1 cellular context compared by ENCODE assay signal in the genomic region with DNA sequence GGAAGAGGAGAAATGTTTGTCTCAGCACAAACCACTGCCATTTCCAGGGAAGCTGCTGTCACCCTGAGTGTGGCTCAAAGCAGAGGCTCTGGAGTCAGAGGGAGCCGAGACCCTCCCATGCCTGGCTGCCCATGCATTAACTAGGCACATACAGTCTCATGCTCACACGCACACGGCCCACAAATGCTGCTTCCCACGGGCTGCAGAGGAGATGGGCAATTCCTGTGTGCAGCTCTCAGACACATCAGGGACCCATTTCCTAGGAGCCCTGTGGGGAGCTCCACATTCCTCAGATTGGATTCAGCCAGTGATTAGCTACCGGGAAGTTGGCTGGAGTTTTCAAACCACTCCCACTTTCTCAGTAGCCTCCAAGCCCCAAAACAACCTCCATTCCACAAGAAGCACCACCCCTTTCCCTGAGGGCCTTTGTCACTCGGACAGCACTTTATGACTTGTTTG.
TF ChIP-seq lines count a peak whose summit lies in the region.

No MANE protein-coding gene starts in this region.

TF ChIP-seq in GM23338, 12 proteins besides CTCF, POLR2A, EP300 and RAD21 (continued from another document):
- TF ChIP-seq, protein P1, sequence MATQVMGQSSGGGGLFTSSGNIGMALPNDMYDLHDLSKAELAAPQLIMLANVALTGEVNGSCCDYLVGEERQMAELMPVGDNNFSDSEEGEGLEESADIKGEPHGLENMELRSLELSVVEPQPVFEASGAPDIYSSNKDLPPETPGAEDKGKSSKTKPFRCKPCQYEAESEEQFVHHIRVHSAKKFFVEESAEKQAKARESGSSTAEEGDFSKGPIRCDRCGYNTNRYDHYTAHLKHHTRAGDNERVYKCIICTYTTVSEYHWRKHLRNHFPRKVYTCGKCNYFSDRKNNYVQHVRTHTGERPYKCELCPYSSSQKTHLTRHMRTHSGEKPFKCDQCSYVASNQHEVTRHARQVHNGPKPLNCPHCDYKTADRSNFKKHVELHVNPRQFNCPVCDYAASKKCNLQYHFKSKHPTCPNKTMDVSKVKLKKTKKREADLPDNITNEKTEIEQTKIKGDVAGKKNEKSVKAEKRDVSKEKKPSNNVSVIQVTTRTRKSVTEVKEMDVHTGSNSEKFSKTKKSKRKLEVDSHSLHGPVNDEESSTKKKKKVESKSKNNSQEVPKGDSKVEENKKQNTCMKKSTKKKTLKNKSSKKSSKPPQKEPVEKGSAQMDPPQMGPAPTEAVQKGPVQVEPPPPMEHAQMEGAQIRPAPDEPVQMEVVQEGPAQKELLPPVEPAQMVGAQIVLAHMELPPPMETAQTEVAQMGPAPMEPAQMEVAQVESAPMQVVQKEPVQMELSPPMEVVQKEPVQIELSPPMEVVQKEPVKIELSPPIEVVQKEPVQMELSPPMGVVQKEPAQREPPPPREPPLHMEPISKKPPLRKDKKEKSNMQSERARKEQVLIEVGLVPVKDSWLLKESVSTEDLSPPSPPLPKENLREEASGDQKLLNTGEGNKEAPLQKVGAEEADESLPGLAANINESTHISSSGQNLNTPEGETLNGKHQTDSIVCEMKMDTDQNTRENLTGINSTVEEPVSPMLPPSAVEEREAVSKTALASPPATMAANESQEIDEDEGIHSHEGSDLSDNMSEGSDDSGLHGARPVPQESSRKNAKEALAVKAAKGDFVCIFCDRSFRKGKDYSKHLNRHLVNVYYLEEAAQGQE (IDR thresholded peaks at IDR 0.05; ENCODE audit: unreplicated experiment) = no peak
- no peak for TF ChIP-seq JUNB (IDR thresholded peaks at IDR 0.05; ENCODE audit: unreplicated experiment)
- TF ChIP-seq ZNF331 (CRISPR knock-in tag; IDR thresholded peaks at IDR 0.05; ENCODE audit: low read depth) = no peak
- no peak for TF ChIP-seq NANOG (IDR thresholded peaks at IDR 0.05; ENCODE audit: borderline replicate concordance)
- TF ChIP-seq POLR2AphosphoS5 (IDR thresholded peaks at IDR 0.05; ENCODE audit: low read depth) = no peak
- no peak for TF ChIP-seq EZH2phosphoT487 (IDR thresholded peaks at IDR 0.05; ENCODE audit: unreplicated experiment)
- TF ChIP-seq, protein P2, sequence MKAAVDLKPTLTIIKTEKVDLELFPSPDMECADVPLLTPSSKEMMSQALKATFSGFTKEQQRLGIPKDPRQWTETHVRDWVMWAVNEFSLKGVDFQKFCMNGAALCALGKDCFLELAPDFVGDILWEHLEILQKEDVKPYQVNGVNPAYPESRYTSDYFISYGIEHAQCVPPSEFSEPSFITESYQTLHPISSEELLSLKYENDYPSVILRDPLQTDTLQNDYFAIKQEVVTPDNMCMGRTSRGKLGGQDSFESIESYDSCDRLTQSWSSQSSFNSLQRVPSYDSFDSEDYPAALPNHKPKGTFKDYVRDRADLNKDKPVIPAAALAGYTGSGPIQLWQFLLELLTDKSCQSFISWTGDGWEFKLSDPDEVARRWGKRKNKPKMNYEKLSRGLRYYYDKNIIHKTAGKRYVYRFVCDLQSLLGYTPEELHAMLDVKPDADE (IDR thresholded peaks at IDR 0.05) = no peak
- TF ChIP-seq ZNF114 (CRISPR knock-in tag; IDR thresholded peaks at IDR 0.05) = no peak
- no peak for TF ChIP-seq STAT1 (IDR thresholded peaks at IDR 0.05; ENCODE audit: unreplicated experiment)
